1 cellular context compared by ENCODE assay signal in genomic region chrX:129956765-129957164, GRCh38.
TF ChIP-seq lines count a peak whose summit lies in the region.

No MANE protein-coding gene starts in this region.

TF ChIP-seq in HCT116, 20 proteins besides CTCF, POLR2A, EP300 and RAD21 (continued from another document):
- TF ChIP-seq ZBTB33 (IDR thresholded peaks at IDR 0.05; ENCODE audit: extremely low read depth, insufficient replicate concordance, low read length) (no peak), CEBPB (IDR thresholded peaks at IDR 0.05; ENCODE audit: low read depth) (no peak), ELF1 (IDR thresholded peaks at IDR 0.05; ENCODE audit: borderline replicate concordance, low read depth) (no peak), MAX (IDR thresholded peaks at IDR 0.05) (no peak), EZH2phosphoT487 (IDR thresholded peaks at IDR 0.05; ENCODE audit: borderline replicate concordance) (no peak), YY1 (IDR thresholded peaks at IDR 0.05; ENCODE audit: extremely low read depth, insufficient replicate concordance, low read depth, low read length) (no peak), ATF3 (IDR thresholded peaks at IDR 0.05) (no peak)
